ENCODE assay signal across 8 cellular contexts in the genomic region with DNA sequence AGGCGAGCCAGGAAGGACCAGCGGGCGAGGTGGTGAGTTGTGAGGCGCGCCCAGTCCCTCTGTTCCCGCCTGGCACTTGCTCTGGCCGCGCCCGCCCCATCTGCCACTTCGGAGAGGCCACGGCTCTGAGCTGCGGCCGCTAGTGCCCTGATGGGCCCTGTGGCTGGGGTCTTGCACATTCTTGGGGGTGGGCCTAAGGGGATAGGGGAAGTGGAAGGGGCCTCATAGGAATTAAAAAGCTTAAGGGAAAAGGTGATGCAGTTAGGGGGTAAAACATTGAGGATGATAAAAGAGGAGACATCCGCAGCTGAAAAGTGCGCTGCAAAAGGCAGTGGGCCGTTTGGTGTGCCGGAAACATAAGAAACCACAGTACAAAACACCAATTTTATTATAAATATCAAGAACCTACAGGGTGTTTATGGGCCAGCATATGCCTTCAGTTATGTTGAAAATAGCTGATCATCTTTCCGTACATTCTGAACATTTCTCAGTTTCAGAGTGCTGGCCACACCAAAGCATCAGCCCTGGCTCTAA. TPM values are rescaled to one million over a fixed set of nuclear protein-coding genes. Genes with fewer than 3 reads are reported as not detected.
DNase-seq lines count a peak whose midpoint lies in the region; ATAC-seq, FAIRE-seq and TF ChIP-seq lines count a peak whose summit lies in the region.

No MANE protein-coding gene starts in this region.

- DNase-seq in heart right ventricle: no peak
- no peak for DNase-seq in cardiac septum (ENCODE audit: low spot score)
- DNase-seq in astrocyte (ENCODE audit: low read depth): no peak
- no peak for DNase-seq in memory B cell (ENCODE audit: low spot score in 2 of 2)
- DNase-seq in stimulated activated CD4-positive, alpha-beta T cell treated with anti-CD3 and anti-CD28 coated beads, Interleukin-4, amount 100 ng/mL, for 1 hour: no peak
- no peak for DNase-seq in urothelium cell line (ENCODE audit: low spot score)

- H3K4me2 ChIP-seq in astrocyte (ENCODE audit: low read length): peak overlapping the region; percentile 91

- ATAC-seq in heart right ventricle (no peak), memory B cell (ENCODE audit: low read depth) (no peak), HG02571 (IDR thresholded peaks at IDR 0.05; ENCODE audit: unreplicated experiment) (no peak)

- no peak for FAIRE-seq in astrocyte (lab: Jason Lieb, UNC)
- FAIRE-seq in urothelium cell line (lab: Jason Lieb, UNC): no peak

- H3K9ac ChIP-seq in astrocyte (ENCODE audit: low read length): peak overlapping the region; percentile 90

- peak overlapping the region; percentile 96 for H3K4me3 Mint-ChIP-seq in astrocyte (ENCODE audit: unreplicated experiment)
- peak overlapping the region; percentile 93 for H3K4me3 Mint-ChIP-seq in memory B cell

- H3K4me1 Mint-ChIP-seq in astrocyte (ENCODE audit: low read depth, unreplicated experiment) (peaks cover 12% of the 10 kb centered on the region), memory B cell (peaks cover 57% of the 10 kb centered on the region)

- peak overlapping the region; percentile 87 to 100 (median 96) for H3K27ac ChIP-seq in heart right ventricle
- H3K27ac ChIP-seq in astrocyte (ENCODE audit: low read depth, low read length): no peak overlapping the region
- peak overlapping the region; percentile 77 for H3K27ac ChIP-seq in urinary bladder (ENCODE audit: low read depth)

- WGBS in heart right ventricle, 2 donors: 27% methylated on average over 18 of the region's 18 CpGs
- WGBS in urinary bladder: 30% methylated on average over 18 of the region's 18 CpGs

- intact Hi-C loops in heart right ventricle (cut with DNase I) (loop anchor here in 3 of 10 donors (1.0 kb wide), 3 partner anchors 7 to 9 kb away; a partner anchor contains a TSS), cardiac septum (cut with DNase I) (loop anchor here (1.0 kb wide), 1 partner anchor 8 kb away; a partner anchor contains a TSS)

- H3K4me3 ChIP-seq in heart right ventricle (peak overlapping the region; percentile 44 to 98 (median 78)), astrocyte (ENCODE audit: insufficient read depth, low read depth, low read length) (peak overlapping the region; percentile 93), urinary bladder (ENCODE audit: low read depth, low read length) (peak overlapping the region; percentile 87)

- no peaks in the 10 kb centered on the region for H3K79me2 ChIP-seq in astrocyte (ENCODE audit: insufficient read depth, low read length)

- H3K36me3 ChIP-seq in heart right ventricle: peaks cover 0 to 81% (median 42%) of the 10 kb centered on the region in 9 donors
- peaks cover 8% of the 10 kb centered on the region for H3K36me3 ChIP-seq in astrocyte (ENCODE audit: insufficient read depth, low read length)
- no peaks in the 10 kb centered on the region for H3K36me3 ChIP-seq in urinary bladder (ENCODE audit: insufficient read depth)

- no peaks in the 10 kb centered on the region for H3K9me3 ChIP-seq in heart right ventricle
- H3K9me3 ChIP-seq in astrocyte (ENCODE audit: insufficient read depth, low read depth, low read length): no peaks in the 10 kb centered on the region

- H3K9me3 Mint-ChIP-seq in astrocyte (ENCODE audit: unreplicated experiment): peaks cover 1% of the 10 kb centered on the region
- H3K9me3 Mint-ChIP-seq in memory B cell: no peaks in the 10 kb centered on the region

- peak overlapping the region; percentile 91 for H3K27ac Mint-ChIP-seq in astrocyte (ENCODE audit: unreplicated experiment)
- peak overlapping the region; percentile 99 for H3K27ac Mint-ChIP-seq in memory B cell

- H3K27me3 ChIP-seq in heart right ventricle (no peaks in the 10 kb centered on the region), astrocyte (ENCODE audit: insufficient read depth, low read length) (no peaks in the 10 kb centered on the region)

- H3K4me1 ChIP-seq in heart right ventricle: peaks cover 5 to 85% (median 32%) of the 10 kb centered on the region in 9 donors
- peaks cover 3% of the 10 kb centered on the region for H3K4me1 ChIP-seq in astrocyte (ENCODE audit: insufficient read depth, low read length)
- no peaks in the 10 kb centered on the region for H3K4me1 ChIP-seq in urinary bladder (ENCODE audit: insufficient read depth)

- peaks cover 45% of the 10 kb centered on the region for H3K36me3 Mint-ChIP-seq in astrocyte (ENCODE audit: low read depth, unreplicated experiment)
- peaks cover 69% of the 10 kb centered on the region for H3K36me3 Mint-ChIP-seq in memory B cell

- H3K27me3 Mint-ChIP-seq in astrocyte (ENCODE audit: low read depth, unreplicated experiment): peaks cover 18% of the 10 kb centered on the region
- H3K27me3 Mint-ChIP-seq in memory B cell: no peaks in the 10 kb centered on the region

- H4K20me1 ChIP-seq in astrocyte (ENCODE audit: insufficient read depth, low read length): no peaks in the 10 kb centered on the region

- TF ChIP-seq CTCF in heart right ventricle (IDR thresholded peaks at IDR 0.05) (no peak), astrocyte (IDR thresholded peaks at IDR 0.05; ENCODE audit: insufficient read depth, low read depth, low read length) (no peak)

- peak overlapping the region; percentile 92 for H2AFZ ChIP-seq in astrocyte (ENCODE audit: low read depth, low read length)

RNA-seq across cellular contexts. Expression of a gene that starts 1.1 kb away (rescaled TPM):
- total RNA-seq in heart right ventricle (100 to 1,000 TPM in 1 of 10 donors, 10 to 100 TPM in 7, 1 to 10 TPM in 2; 8.5 to 127 (median 11.7) TPM), cardiac septum (11.7 TPM), astrocyte (45.5 and 57.5 TPM in 2 replicates), urinary bladder (24.9 TPM)
- polyA plus RNA-seq in heart right ventricle (10 to 100 TPM; 40.2 to 42.9 TPM), urinary bladder (82.0 TPM)

RNA-seq across cellular contexts. Expression of a gene that starts 6.4 kb away (rescaled TPM):
- total RNA-seq in heart right ventricle (10 to 100 TPM in 7 of 10 donors, 1 to 10 TPM in 3; 8.8 to 92.1 (median 13.8) TPM), cardiac septum (12.7 TPM), astrocyte (118 and 121 TPM in 2 replicates), urinary bladder (14.0 TPM)
- polyA plus RNA-seq in heart right ventricle (10 to 100 TPM; 12.8 to 13.8 TPM), urinary bladder (18.5 TPM)

RNA-seq across cellular contexts. Expression of a gene that starts 8.6 kb away (rescaled TPM):
- total RNA-seq in heart right ventricle: 100 to 1,000 TPM in 1 of 10 donors, 10 to 100 TPM in 9; 12.8 to 213 (median 15.4) TPM
- polyA plus RNA-seq in heart right ventricle: 10 to 100 TPM; 35.4 to 38.3 TPM
- total RNA-seq in cardiac septum: 18.1 TPM
- total RNA-seq in astrocyte: 135 and 160 TPM in 2 replicates
- total RNA-seq in urinary bladder: 16.7 TPM
- polyA plus RNA-seq in urinary bladder: 49.8 TPM

RNA-seq across cellular contexts. Expression of a gene that starts 9.1 kb away (rescaled TPM):
- total RNA-seq in heart right ventricle (100 to 1,000 TPM in 1 of 10 donors, 10 to 100 TPM in 8, 1 to 10 TPM in 1; 10.0 to 198 (median 14.3) TPM), cardiac septum (14.2 TPM), astrocyte (34.1 and 42.8 TPM in 2 replicates), urinary bladder (6.7 TPM)
- polyA plus RNA-seq in heart right ventricle (10 to 100 TPM; 23.4 to 33.4 TPM), urinary bladder (53.0 TPM)

RNA-seq across cellular contexts. Expression of a gene that starts 28.1 kb away (rescaled TPM):
- total RNA-seq in heart right ventricle (1 to 10 TPM in 1 of 10 donors, under 1 TPM in 7, not detected in 2; 0.21 to 2.1 (median 0.48) TPM), cardiac septum (0.35 TPM), astrocyte (0.20 and 0.79 TPM in 2 replicates), urinary bladder (0.42 TPM)
- polyA plus RNA-seq in heart right ventricle (1 to 10 TPM in 1 of 2 donors, under 1 TPM in 1; 0.36 to 1.1 TPM), urinary bladder (0.90 TPM)
